12 cellular contexts compared by ENCODE assay signal in genomic region chr7:101564778-101565211, GRCh38.
DNase-seq lines count a peak whose midpoint lies in the region; ATAC-seq and TF ChIP-seq lines count a peak whose summit lies in the region.
"Had no signal": no experiment of that assay in that cellular context is flagged by ENCODE, and none has a peak within 500 bp of the region (broad histone marks: within the 10 kb centered on the region; RNA-seq: fewer than 3 reads in every experiment).

No MANE protein-coding gene starts in this region.

- DNase-seq in ELR (ENCODE audit: low read depth), result peak; percentile 52
- DNase-seq in NCI-H524 treated with DMSO at 0.1 percent for 48 hours (lab: John Stamatoyannopoulos, UW), result peak; percentile 0
- peak; percentile 12 for DNase-seq in mammary epithelial cell
- peak; percentile 80 for DNase-seq in neural progenitor cell (ENCODE audit: low spot score)
- DNase-seq in progenitor cell of endocrine pancreas (ENCODE audit: low spot score, unreplicated experiment), result no peak
- no peak for DNase-seq in DMS114 treated with DMSO at 0.1 percent for 48 hours (lab: John Stamatoyannopoulos, UW; ENCODE audit: unreplicated experiment)
- DNase-seq in stimulated activated effector memory CD8-positive, alpha-beta T cell treated with anti-CD3 and anti-CD28 coated beads, Interleukin-12 subunit alpha, Interleukin-12 subunit beta, amount 100 ng/mL, for 72 hours (ENCODE audit: low spot score in 2 of 2), result no peak
- DNase-seq: activated T-cell treated with anti-CD3 and anti-CD28 coated beads, Interleukin-2, amount 50 U/mL, for 48 hours; NCI-H2081 treated with DMSO at 0.1 percent for 48 hours had no signal

- in situ Hi-C loops in mammary epithelial cell (cut with MboI; ENCODE audit: low sequenced_read_pairs in 2 of 2), result no loop called here

- CTCF ChIA-PET in mammary epithelial cell (lab: Charles Lee; ENCODE audit: low non-redundant PET), result no interaction called here

- H3K4me1 ChIP-seq in mammary epithelial cell (ENCODE audit: insufficient read depth, low read length), result no peaks in the 10 kb centered on the region
- H3K4me1 ChIP-seq in neural progenitor cell, result no peaks in the 10 kb centered on the region
- H3K4me1 ChIP-seq: prostate gland, vagina had no signal

- no peak overlapping the region for H3K27ac Mint-ChIP-seq in neural progenitor cell
- no peak overlapping the region for H3K27ac Mint-ChIP-seq in progenitor cell of endocrine pancreas
- no peak overlapping the region for H3K27ac Mint-ChIP-seq in stimulated activated effector memory CD8-positive, alpha-beta T cell treated with anti-CD3 and anti-CD28 coated beads, Interleukin-12 subunit alpha, Interleukin-12 subunit beta, amount 100 ng/mL, for 72 hours

- H3K27me3 Mint-ChIP-seq in neural progenitor cell (ENCODE audit: insufficient read depth, low read depth), result peaks cover 14% of the 10 kb centered on the region
- H3K27me3 Mint-ChIP-seq in progenitor cell of endocrine pancreas, result peaks cover 19% of the 10 kb centered on the region
- H3K27me3 Mint-ChIP-seq: brain had no signal

- no peak overlapping the region for H3K9ac ChIP-seq in mammary epithelial cell (ENCODE audit: insufficient read depth, low read length)
- no peak overlapping the region for H3K9ac ChIP-seq in neural progenitor cell

- intact Hi-C loops in mammary epithelial cell (cut with micrococcal nuclease), result no loop called here

- H3K4me3 ChIP-seq in mammary epithelial cell (replicated peaks in 1 of 3; ENCODE audit: insufficient read depth in 1 of 3, low read depth in 2 of 3, low read length in 3 of 3), result no peak overlapping the region
- H3K4me3 ChIP-seq in neural progenitor cell, result no peak overlapping the region
- H3K4me3 ChIP-seq: prostate gland, vagina had no signal

- H3K9me3 Mint-ChIP-seq in neural progenitor cell, result peaks cover 3% of the 10 kb centered on the region
- H3K9me3 Mint-ChIP-seq in progenitor cell of endocrine pancreas (ENCODE audit: low read depth), result peaks cover 3% of the 10 kb centered on the region
- no peaks in the 10 kb centered on the region for H3K9me3 Mint-ChIP-seq in stimulated activated effector memory CD8-positive, alpha-beta T cell treated with anti-CD3 and anti-CD28 coated beads, Interleukin-12 subunit alpha, Interleukin-12 subunit beta, amount 100 ng/mL, for 72 hours

- TF ChIP-seq CTCF in mammary epithelial cell (conservative IDR thresholded peaks at IDR 0.05 in 1 of 2, IDR thresholded peaks at IDR 0.05 in 1 of 2; ENCODE audit: extremely low read depth in 1 of 2, insufficient read depth in 1 of 2, low read depth in 1 of 2, low read length in 2 of 2), result no peak
- no peak for TF ChIP-seq CTCF in neural progenitor cell (IDR thresholded peaks at IDR 0.05)
- TF ChIP-seq CTCF in progenitor cell of endocrine pancreas (IDR thresholded peaks at IDR 0.05; ENCODE audit: unreplicated experiment), result no peak

- H3K27ac ChIP-seq in mammary epithelial cell (ENCODE audit: insufficient read depth, low read depth, low read length) (no peak overlapping the region), neural progenitor cell (no peak overlapping the region)
- H3K27ac ChIP-seq: prostate gland, vagina had no signal

- H3K36me3 ChIP-seq in mammary epithelial cell (ENCODE audit: insufficient read depth, low read length), result no peaks in the 10 kb centered on the region
- H3K36me3 ChIP-seq in neural progenitor cell, result no peaks in the 10 kb centered on the region
- H3K36me3 ChIP-seq: prostate gland, vagina had no signal

- H2AFZ ChIP-seq in mammary epithelial cell (ENCODE audit: low read depth, low read length) (no peak overlapping the region), neural progenitor cell (replicated peaks) (no peak overlapping the region)

- H4K20me1 ChIP-seq in mammary epithelial cell (ENCODE audit: insufficient read depth, low read length) (no peaks in the 10 kb centered on the region), neural progenitor cell (ENCODE audit: low read depth) (no peaks in the 10 kb centered on the region)

- H3K27me3 ChIP-seq in mammary epithelial cell (ENCODE audit: insufficient read depth, low read length) (no peaks in the 10 kb centered on the region), neural progenitor cell (no peaks in the 10 kb centered on the region)
- H3K27me3 ChIP-seq: vagina had no signal

- H3K36me3 Mint-ChIP-seq in neural progenitor cell (no peaks in the 10 kb centered on the region), progenitor cell of endocrine pancreas (ENCODE audit: insufficient read depth) (no peaks in the 10 kb centered on the region)
- H3K36me3 Mint-ChIP-seq in stimulated activated effector memory CD8-positive, alpha-beta T cell treated with anti-CD3 and anti-CD28 coated beads, Interleukin-12 subunit alpha, Interleukin-12 subunit beta, amount 100 ng/mL, for 72 hours, result no peaks in the 10 kb centered on the region
- H3K36me3 Mint-ChIP-seq: brain had no signal

- H3K79me2 ChIP-seq in mammary epithelial cell (ENCODE audit: insufficient read depth, low read length) (no peaks in the 10 kb centered on the region), neural progenitor cell (ENCODE audit: low read depth) (no peaks in the 10 kb centered on the region)

- no peak overlapping the region for H3K4me3 Mint-ChIP-seq in neural progenitor cell
- H3K4me3 Mint-ChIP-seq in progenitor cell of endocrine pancreas (ENCODE audit: low read depth), result no peak overlapping the region
- no peak overlapping the region for H3K4me3 Mint-ChIP-seq in stimulated activated effector memory CD8-positive, alpha-beta T cell treated with anti-CD3 and anti-CD28 coated beads, Interleukin-12 subunit alpha, Interleukin-12 subunit beta, amount 100 ng/mL, for 72 hours
- H3K4me3 Mint-ChIP-seq: brain had no signal

- H3K4me1 Mint-ChIP-seq in neural progenitor cell (peaks cover 14% of the 10 kb centered on the region), progenitor cell of endocrine pancreas (ENCODE audit: low read depth) (peaks cover 1% of the 10 kb centered on the region)
- peaks cover 6% of the 10 kb centered on the region for H3K4me1 Mint-ChIP-seq in stimulated activated effector memory CD8-positive, alpha-beta T cell treated with anti-CD3 and anti-CD28 coated beads, Interleukin-12 subunit alpha, Interleukin-12 subunit beta, amount 100 ng/mL, for 72 hours

- no peaks in the 10 kb centered on the region for H3K9me3 ChIP-seq in mammary epithelial cell (replicated peaks; ENCODE audit: insufficient read depth, low read length)
- H3K9me3 ChIP-seq in neural progenitor cell (ENCODE audit: low read depth), result peaks cover 4% of the 10 kb centered on the region
- H3K9me3 ChIP-seq: prostate gland, vagina had no signal

- H3K4me2 ChIP-seq in mammary epithelial cell (ENCODE audit: insufficient read depth, low read depth, low read length), result no peak overlapping the region
- no peak overlapping the region for H3K4me2 ChIP-seq in neural progenitor cell

- peaks cover 17% of the 10 kb centered on the region for H3F3A ChIP-seq in neural progenitor cell (ENCODE audit: low read depth)

- no TSS peak for BruUV-seq in mammary epithelial cell (replicated peaks; lab: Mats Ljungman, UMichigan)

- WGBS in mammary epithelial cell (ENCODE audit: low coverage, missing lambda C conversion rate), result 46% methylated on average over 10 of the region's 16 CpGs

- dilution Hi-C loops in mammary epithelial cell (cut with HindIII; ENCODE audit: low sequenced_read_pairs), result no loop called here

- ATAC-seq in stimulated activated effector memory CD8-positive, alpha-beta T cell treated with anti-CD3 and anti-CD28 coated beads, Interleukin-12 subunit alpha, Interleukin-12 subunit beta, amount 100 ng/mL, for 72 hours, result no peak

Comparison
In these comparisons a context has a peak if more than half of its experiments do, and no peak if none do; other contexts are left out.
1. DNase-seq: peak in ELR (single experiment), NCI-H524 treated with DMSO at 0.1 percent for 48 hours (single experiment), mammary epithelial cell (single experiment) and neural progenitor cell (single experiment); none in progenitor cell of endocrine pancreas (single experiment), DMS114 treated with DMSO at 0.1 percent for 48 hours (single experiment) and stimulated activated effector memory CD8-positive, alpha-beta T cell treated with anti-CD3 and anti-CD28 coated beads, Interleukin-12 subunit alpha, Interleukin-12 subunit beta, amount 100 ng/mL, for 72 hours (0 of 2).